28 cellular contexts compared by ENCODE assay signal in the genomic region with DNA sequence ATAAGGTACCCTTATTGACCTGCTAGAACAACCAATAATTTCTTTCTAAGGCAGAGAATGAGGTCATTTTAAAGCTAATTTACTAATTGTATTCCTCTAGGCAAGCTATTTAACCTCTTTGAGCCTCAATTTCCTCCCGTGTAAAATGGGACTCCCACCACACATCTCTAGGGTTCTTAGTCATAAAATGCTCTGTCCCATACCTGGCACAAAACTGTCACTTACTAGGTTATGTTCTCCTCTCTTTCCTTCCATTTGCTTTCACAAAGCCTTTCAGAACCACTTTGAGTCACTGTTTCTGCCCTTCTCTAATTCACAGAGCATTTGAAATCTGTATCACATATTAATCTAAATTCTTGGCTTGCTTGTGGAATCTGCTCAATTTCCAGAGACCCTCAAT. TPM values are rescaled to one million over a fixed set of nuclear protein-coding genes. Genes with fewer than 3 reads are reported as not detected.
DNase-seq lines count a peak whose midpoint lies in the region; ATAC-seq, FAIRE-seq and TF ChIP-seq lines count a peak whose summit lies in the region.
"Had no signal": no experiment of that assay in that cellular context is flagged by ENCODE, and none has a peak within 500 bp of the region (broad histone marks: within the 10 kb centered on the region; RNA-seq: fewer than 3 reads in every experiment).

No MANE protein-coding gene starts in this region.

- H3K4me3 ChIP-seq in bronchial epithelial cell (ENCODE audit: low read depth, low read length), result no peak overlapping the region
- no peak overlapping the region for H3K4me3 ChIP-seq in lower leg skin (ENCODE audit: low read depth, poor library complexity, severe bottlenecking)
- H3K4me3 ChIP-seq: esophagus squamous epithelium, gastroesophageal sphincter, spleen, vagina had no signal

- DNase-seq in activated CD4-positive, alpha-beta T cell treated with anti-CD3 and anti-CD28 coated beads for 36 hours, result no peak
- no peak for DNase-seq in activated CD4-positive, alpha-beta T cell treated with anti-CD3 and anti-CD28 coated beads, Interleukin-2, amount 50 U/mL, for 1 hour
- DNase-seq in bronchial epithelial cell (ENCODE audit: low read depth) (no peak), hepatic stellate cell (ENCODE audit: low spot score) (no peak), lower leg skin (ENCODE audit: low spot score in 2 of 2) (no peak), RCC 7860 (ENCODE audit: low spot score) (no peak)
- DNase-seq: 8988T; activated CD4-positive, alpha-beta T cell treated with anti-CD3 and anti-CD28 coated beads, Interleukin-2, amount 10 ng/mL, durations not matched to agents 7 days and 5 days; activated T-cell treated with anti-CD3 and anti-CD28 coated beads, Interleukin-2, amount 50 U/mL, for 1 hour; effector memory CD4-positive, alpha-beta T cell; esophagus squamous epithelium; IMR-90; mammary epithelial cell; NCI-H1417 treated with DMSO at 0.1 percent for 48 hours; NCI-H748 treated with DMSO at 0.1 percent for 48 hours; Right ventricle myocardium superior; spleen; T-helper 1 cell had no signal

- peaks cover 27% of the 10 kb centered on the region for H3K36me3 Mint-ChIP-seq in activated CD4-positive, alpha-beta T cell treated with anti-CD3 and anti-CD28 coated beads for 36 hours (ENCODE audit: low read depth)

- FAIRE-seq in bronchial epithelial cell (lab: Jason Lieb, UNC), result peak; percentile 62
- FAIRE-seq in RCC 7860 (lab: Jason Lieb, UNC), result no peak

- H3K27ac Mint-ChIP-seq in activated CD4-positive, alpha-beta T cell treated with anti-CD3 and anti-CD28 coated beads for 36 hours, result no peak overlapping the region
- H3K27ac Mint-ChIP-seq: activated CD4-positive, alpha-beta T cell treated with anti-CD3 and anti-CD28 coated beads, Interleukin-2, amount 10 ng/mL, durations not matched to agents 7 days and 5 days had no signal

- peaks cover 32% of the 10 kb centered on the region for H3K4me1 Mint-ChIP-seq in activated CD4-positive, alpha-beta T cell treated with anti-CD3 and anti-CD28 coated beads for 36 hours

- H3K27me3 Mint-ChIP-seq in activated CD4-positive, alpha-beta T cell treated with anti-CD3 and anti-CD28 coated beads for 36 hours, result no peaks in the 10 kb centered on the region
- H3K27me3 Mint-ChIP-seq: activated CD4-positive, alpha-beta T cell treated with anti-CD3 and anti-CD28 coated beads, Interleukin-2, amount 10 ng/mL, durations not matched to agents 7 days and 5 days; brain had no signal

- POLR2A ChIA-PET in activated CD4-positive, alpha-beta T cell treated with anti-CD3 and anti-CD28 coated beads for 36 hours (lab: Charles Lee), result no interaction called here

- peaks cover 9% of the 10 kb centered on the region for H3K9me3 Mint-ChIP-seq in activated CD4-positive, alpha-beta T cell treated with anti-CD3 and anti-CD28 coated beads for 36 hours (ENCODE audit: low read depth)

- no peaks in the 10 kb centered on the region for H3K36me3 ChIP-seq in bronchial epithelial cell (ENCODE audit: control insufficient read depth, insufficient read depth, low read length)
- H3K36me3 ChIP-seq: gastroesophageal sphincter, spleen, vagina had no signal

- peak; percentile 53 for ATAC-seq in activated CD4-positive, alpha-beta T cell treated with anti-CD3 and anti-CD28 coated beads for 36 hours
- peak; percentile 32 for ATAC-seq in GM18867 (IDR thresholded peaks at IDR 0.05; ENCODE audit: unreplicated experiment)
- ATAC-seq in HG03342 (IDR thresholded peaks at IDR 0.05; ENCODE audit: unreplicated experiment), result peak; percentile 37
- ATAC-seq: gastroesophageal sphincter had no signal

- H3K4me3 Mint-ChIP-seq in activated CD4-positive, alpha-beta T cell treated with anti-CD3 and anti-CD28 coated beads for 36 hours, result no peak overlapping the region
- H3K4me3 Mint-ChIP-seq: activated CD4-positive, alpha-beta T cell treated with anti-CD3 and anti-CD28 coated beads, Interleukin-2, amount 10 ng/mL, durations not matched to agents 7 days and 5 days; brain had no signal

- CTCF ChIA-PET in activated CD4-positive, alpha-beta T cell treated with anti-CD3 and anti-CD28 coated beads for 36 hours (lab: Charles Lee), result no interaction called here

- no peak for TF ChIP-seq POLR2A in lower leg skin (IDR thresholded peaks at IDR 0.05)

- TF ChIP-seq CTCF in bronchial epithelial cell (IDR thresholded peaks at IDR 0.05; ENCODE audit: insufficient read depth, low read length, severe bottlenecking), result no peak
- TF ChIP-seq CTCF in lower leg skin (IDR thresholded peaks at IDR 0.05), result no peak

- 44 to 61% methylated on average over 1 of the region's 1 CpG for WGBS in lower leg skin, 2 donors

- H3K27me3 ChIP-seq in bronchial epithelial cell (ENCODE audit: control insufficient read depth, insufficient read depth, low read length), result no peaks in the 10 kb centered on the region
- H3K27me3 ChIP-seq: esophagus squamous epithelium, gastroesophageal sphincter, vagina had no signal

- intact Hi-C loops in activated CD4-positive, alpha-beta T cell treated with anti-CD3 and anti-CD28 coated beads for 36 hours (cut with DNase I, micrococcal nuclease), result loop anchor here in 1 of 2 experiments (10.0 kb wide), 1 partner anchor 57 kb away; no protein-coding TSS in a partner anchor
- intact Hi-C loops in lower leg skin (cut with DNase I; ENCODE audit: low total_unique reads), result no loop called here

RNA-seq across cellular contexts. Expression of a gene that starts 2.4 kb away (rescaled TPM):
- total RNA-seq in activated CD4-positive, alpha-beta T cell treated with anti-CD3 and anti-CD28 coated beads for 36 hours, result under 1 TPM; 0.05 TPM
- not detected in 2 replicates for total RNA-seq in bronchial epithelial cell
- total RNA-seq in lower leg skin, result under 1 TPM in 2 of 4 donors, not detected in 2; 0.29 to 0.61 TPM
- total RNA-seq: activated CD4-positive, alpha-beta T cell treated with anti-CD3 and anti-CD28 coated beads, Interleukin-2, amount 10 ng/mL, durations not matched to agents 7 days and 5 days; Daoy; IMR-90; kidney epithelial cell; M059J; mammary epithelial cell; renal cortical epithelial cell; vagina had no signal

RNA-seq across cellular contexts. Expression of a gene that starts 32.8 kb away (rescaled TPM):
- under 1 TPM in 1 of 2 experiments, not detected in 1; 0.12 TPM for total RNA-seq in activated CD4-positive, alpha-beta T cell treated with anti-CD3 and anti-CD28 coated beads for 36 hours
- total RNA-seq in bronchial epithelial cell, result not detected in 2 replicates
- total RNA-seq in lower leg skin, result 1 to 10 TPM; 1.4 to 4.1 (median 1.9) TPM
- total RNA-seq: Daoy, IMR-90, kidney epithelial cell, M059J, mammary epithelial cell, OCI-LY7, renal cortical epithelial cell had no signal
